In the genomic region with DNA sequence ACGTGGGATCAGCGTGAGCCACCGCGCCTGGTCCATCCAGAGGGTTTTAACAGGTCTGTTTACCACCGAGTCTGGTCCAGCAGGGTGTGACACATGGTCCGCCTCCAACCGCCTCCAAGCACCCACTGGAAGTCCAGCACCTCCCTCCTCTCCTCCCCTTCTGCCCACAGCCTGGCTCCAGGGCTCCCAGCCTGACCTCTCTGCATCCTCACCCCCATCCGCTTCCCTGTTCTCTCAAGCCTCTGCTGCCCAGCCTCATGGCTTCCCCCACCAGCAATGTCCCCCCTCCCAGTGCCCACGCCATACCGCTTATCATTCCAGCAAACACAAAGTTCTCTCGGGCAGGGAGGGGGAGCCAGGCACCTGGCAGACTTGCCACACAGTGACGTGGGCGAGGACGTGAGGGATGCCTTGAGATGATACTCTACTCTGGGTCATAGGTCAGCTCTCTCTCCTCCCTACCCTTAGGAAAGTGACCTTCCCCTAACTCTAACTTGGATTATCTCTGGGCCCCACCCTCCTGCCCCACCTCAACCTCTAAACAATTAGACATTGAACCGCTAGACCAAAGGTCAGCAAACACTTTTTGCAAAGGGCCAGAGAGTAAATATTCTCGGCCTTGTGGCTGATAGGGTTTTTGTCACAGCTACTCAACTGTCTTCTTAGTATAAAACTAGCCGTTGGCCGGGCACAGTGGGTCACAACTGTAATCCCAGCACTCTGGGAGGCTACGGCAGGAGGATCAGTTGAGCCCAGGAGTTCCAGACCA, we compare ENCODE assay signal across 15 cellular contexts. TPM values are rescaled to one million over a fixed set of nuclear protein-coding genes. Genes with fewer than 3 reads are reported as not detected.
DNase-seq lines count a peak whose midpoint lies in the region; ATAC-seq, FAIRE-seq and TF ChIP-seq lines count a peak whose summit lies in the region.
"Had no signal": no experiment of that assay in that cellular context is flagged by ENCODE, and none has a peak within 500 bp of the region (broad histone marks: within the 10 kb centered on the region; RNA-seq: fewer than 3 reads in every experiment).

No MANE protein-coding gene starts in this region.

- H3K4me3 Mint-ChIP-seq in CD8-positive, alpha-beta memory T cell: no peak overlapping the region
- H3K4me3 Mint-ChIP-seq in activated CD4-positive, alpha-beta T cell treated with anti-CD3 and anti-CD28 coated beads for 36 hours: no peak overlapping the region
- H3K4me3 Mint-ChIP-seq: activated CD4-positive, alpha-beta T cell treated with anti-CD3 and anti-CD28 coated beads, Interleukin-2, amount 10 ng/mL, durations not matched to agents 24 days and 14 days; memory B cell had no signal

- no peak overlapping the region for H3K9ac ChIP-seq in kidney (ENCODE audit: low read length in 2 of 2)
- H3K9ac ChIP-seq in rectal smooth muscle tissue (ENCODE audit: low read length): no peak overlapping the region

- H3K27ac Mint-ChIP-seq in CD8-positive, alpha-beta memory T cell: peak overlapping the region in 1 of 8 donors; percentile 94
- no peak overlapping the region for H3K27ac Mint-ChIP-seq in activated CD4-positive, alpha-beta T cell treated with anti-CD3 and anti-CD28 coated beads for 36 hours
- H3K27ac Mint-ChIP-seq: activated CD4-positive, alpha-beta T cell treated with anti-CD3 and anti-CD28 coated beads, Interleukin-2, amount 10 ng/mL, durations not matched to agents 24 days and 14 days; memory B cell had no signal

- H3K27me3 Mint-ChIP-seq in CD8-positive, alpha-beta memory T cell: peaks cover 2 to 6% of the 10 kb centered on the region in 2 donors
- no peaks in the 10 kb centered on the region for H3K27me3 Mint-ChIP-seq in activated CD4-positive, alpha-beta T cell treated with anti-CD3 and anti-CD28 coated beads for 36 hours
- H3K27me3 Mint-ChIP-seq: activated CD4-positive, alpha-beta T cell treated with anti-CD3 and anti-CD28 coated beads, Interleukin-2, amount 10 ng/mL, durations not matched to agents 24 days and 14 days had no signal

- POLR2A ChIA-PET in CD8-positive, alpha-beta memory T cell (lab: Charles Lee): no interaction called here
- POLR2A ChIA-PET in activated CD4-positive, alpha-beta T cell treated with anti-CD3 and anti-CD28 coated beads for 36 hours (lab: Charles Lee): no interaction called here

- peaks cover 12 to 15% (median 13%) of the 10 kb centered on the region in 3 donors for H3K4me1 Mint-ChIP-seq in CD8-positive, alpha-beta memory T cell
- H3K4me1 Mint-ChIP-seq in activated CD4-positive, alpha-beta T cell treated with anti-CD3 and anti-CD28 coated beads for 36 hours: peaks cover 12% of the 10 kb centered on the region

- CTCF ChIA-PET in CD8-positive, alpha-beta memory T cell (lab: Charles Lee): no interaction called here
- CTCF ChIA-PET in activated CD4-positive, alpha-beta T cell treated with anti-CD3 and anti-CD28 coated beads for 36 hours (lab: Charles Lee): interaction anchor here (0.7 kb wide), 1 partner anchor 99 kb away, joined by 3 read pairs; no protein-coding TSS in a partner anchor

- H3K36me3 Mint-ChIP-seq in CD8-positive, alpha-beta memory T cell: no peaks in the 10 kb centered on the region
- H3K36me3 Mint-ChIP-seq in activated CD4-positive, alpha-beta T cell treated with anti-CD3 and anti-CD28 coated beads for 36 hours (ENCODE audit: low read depth): no peaks in the 10 kb centered on the region
- H3K36me3 Mint-ChIP-seq: memory B cell had no signal

- H3K27ac ChIP-seq in kidney (ENCODE audit: low read depth in 2 of 2, low read length in 2 of 2): peak overlapping the region; percentile 9 to 60
- H3K27ac ChIP-seq in rectal smooth muscle tissue (ENCODE audit: low read depth, low read length): peak overlapping the region; percentile 76
- no peak overlapping the region for H3K27ac ChIP-seq in CD8-positive, alpha-beta memory T cell (ENCODE audit: low read depth, low read length)

- in situ Hi-C loops in Caki2 (cut with HindIII; ENCODE audit: low pct_unique_long_range_greater_than_20kb, low sequenced_read_pairs): no loop called here

- H3K9me3 Mint-ChIP-seq in CD8-positive, alpha-beta memory T cell: no peaks in the 10 kb centered on the region
- no peaks in the 10 kb centered on the region for H3K9me3 Mint-ChIP-seq in activated CD4-positive, alpha-beta T cell treated with anti-CD3 and anti-CD28 coated beads for 36 hours (ENCODE audit: low read depth)
- H3K9me3 Mint-ChIP-seq: activated CD4-positive, alpha-beta T cell treated with anti-CD3 and anti-CD28 coated beads, Interleukin-2, amount 10 ng/mL, durations not matched to agents 24 days and 14 days; memory B cell had no signal

- no peaks in the 10 kb centered on the region for H3K9me3 ChIP-seq in kidney (ENCODE audit: control insufficient read depth in 1 of 2, low read length in 2 of 2)
- no peaks in the 10 kb centered on the region for H3K9me3 ChIP-seq in CD8-positive, alpha-beta memory T cell (ENCODE audit: low read length)

- H3K4me3 ChIP-seq in kidney (ENCODE audit: low read length in 2 of 2) (no peak overlapping the region), rectal smooth muscle tissue (ENCODE audit: low read length) (no peak overlapping the region)
- no peak overlapping the region for H3K4me3 ChIP-seq in CD8-positive, alpha-beta memory T cell (ENCODE audit: low read length)

- TF ChIP-seq CTCF in kidney (IDR thresholded peaks at IDR 0.05; ENCODE audit: borderline replicate concordance, extremely low read depth, insufficient read depth): no peak

- no peak for ATAC-seq in HG03469 (IDR thresholded peaks at IDR 0.05; ENCODE audit: unreplicated experiment)
- no peak for ATAC-seq in activated CD4-positive, alpha-beta T cell treated with anti-CD3 and anti-CD28 coated beads for 36 hours

- DNase-seq in Caki2 (ENCODE audit: low read depth) (peak; percentile 61), astrocyte of the hippocampus (ENCODE audit: low read depth, low spot score) (peak; percentile 49), kidney (no peak)
- no peak for DNase-seq in stimulated activated CD4-positive, alpha-beta T cell treated with anti-CD3 and anti-CD28 coated beads, Interleukin-15, amount 100 ng/mL, for 24 hours
- no peak for DNase-seq in CD8-positive, alpha-beta memory T cell
- no peak for DNase-seq in activated CD4-positive, alpha-beta T cell treated with anti-CD3 and anti-CD28 coated beads for 36 hours
- DNase-seq: activated CD4-positive, alpha-beta T cell treated with anti-CD3 and anti-CD28 coated beads, Interleukin-2, amount 10 ng/mL, durations not matched to agents 24 days and 14 days; NCI-H2029 treated with DMSO at 0.1 percent for 48 hours had no signal

- H3K4me1 ChIP-seq in kidney (ENCODE audit: control insufficient read depth in 1 of 2, insufficient read depth in 1 of 2, low read depth in 1 of 2, low read length in 2 of 2): peaks cover 44 to 49% of the 10 kb centered on the region in 2 donors
- H3K4me1 ChIP-seq in rectal smooth muscle tissue (ENCODE audit: control insufficient read depth, insufficient read depth, low read length): peaks cover 72% of the 10 kb centered on the region
- no peaks in the 10 kb centered on the region for H3K4me1 ChIP-seq in CD8-positive, alpha-beta memory T cell (ENCODE audit: insufficient read depth, low read length)

- intact Hi-C loops in kidney (cut with DNase I): no loop called here
- intact Hi-C loops in activated CD4-positive, alpha-beta T cell treated with anti-CD3 and anti-CD28 coated beads for 36 hours (cut with DNase I, micrococcal nuclease): no loop called here

- H3K36me3 ChIP-seq in kidney (ENCODE audit: control insufficient read depth in 1 of 2, insufficient read depth in 2 of 2, low read length in 2 of 2): peaks cover 0 to 5% of the 10 kb centered on the region in 2 donors
- peaks cover 7% of the 10 kb centered on the region for H3K36me3 ChIP-seq in rectal smooth muscle tissue (ENCODE audit: control insufficient read depth, insufficient read depth, low read length)
- H3K36me3 ChIP-seq in CD8-positive, alpha-beta memory T cell (ENCODE audit: insufficient read depth, low read length): no peaks in the 10 kb centered on the region

- H3K27me3 ChIP-seq in rectal smooth muscle tissue (ENCODE audit: control insufficient read depth, insufficient read depth, low read length): no peaks in the 10 kb centered on the region
- H3K27me3 ChIP-seq in CD8-positive, alpha-beta memory T cell (ENCODE audit: insufficient read depth, low read length, poor library complexity, severe bottlenecking): no peaks in the 10 kb centered on the region

- FAIRE-seq in kidney (lab: Jason Lieb, UNC): no peak

RNA-seq across cellular contexts. Expression of a gene that starts 23.1 kb away (rescaled TPM):
- 50.8 and 54.9 TPM in 2 replicates for total RNA-seq in Caki2 (2014; rRNA removed; shearing (Covaris generic); ENCODE audit: low replicate concordance)
- total RNA-seq in kidney: 76.9 TPM
- polyA plus RNA-seq in kidney (ENCODE audit: insufficient read depth, low read depth, low replicate concordance): 26.2 TPM
- total RNA-seq in CD8-positive, alpha-beta memory T cell: under 1 TPM; 0.47 to 0.55 TPM
- polyA plus RNA-seq in CD8-positive, alpha-beta memory T cell: 0.29 TPM
- total RNA-seq in activated CD4-positive, alpha-beta T cell treated with anti-CD3 and anti-CD28 coated beads for 36 hours: under 1 TPM; 0.87 to 0.91 TPM

RNA-seq across cellular contexts. Expression of a gene that starts 27.0 kb away (rescaled TPM):
- total RNA-seq in Caki2 (2014; rRNA removed; shearing (Covaris generic); ENCODE audit: low replicate concordance): not detected in 2 replicates
- total RNA-seq in kidney: not detected
- not detected for polyA plus RNA-seq in kidney (ENCODE audit: insufficient read depth, low read depth, low replicate concordance)
- total RNA-seq in CD8-positive, alpha-beta memory T cell: not detected
- not detected for polyA plus RNA-seq in CD8-positive, alpha-beta memory T cell
- total RNA-seq in activated CD4-positive, alpha-beta T cell treated with anti-CD3 and anti-CD28 coated beads for 36 hours: not detected
- total RNA-seq: activated CD4-positive, alpha-beta T cell treated with anti-CD3 and anti-CD28 coated beads, Interleukin-2, amount 10 ng/mL, durations not matched to agents 24 days and 14 days; epithelial cell of proximal tubule; RPMI7951; subcutaneous adipose tissue had no signal
- polyA plus RNA-seq: AG04450 had no signal

Comparison
In these comparisons a context has a peak if more than half of its experiments do, and no peak if none do; other contexts are left out.
1. DNase-seq: peak in Caki2 (single experiment) and astrocyte of the hippocampus (single experiment); none in kidney (single experiment), stimulated activated CD4-positive, alpha-beta T cell treated with anti-CD3 and anti-CD28 coated beads, Interleukin-15, amount 100 ng/mL, for 24 hours (single experiment), CD8-positive, alpha-beta memory T cell (0 of 5) and activated CD4-positive, alpha-beta T cell treated with anti-CD3 and anti-CD28 coated beads for 36 hours (single experiment).
2. RNA of a gene that starts 23.1 kb away (total RNA-seq): 76.9 TPM in kidney (single experiment) and 50.8 to 54.9 TPM in Caki2; 0.87 to 0.91 TPM in activated CD4-positive, alpha-beta T cell treated with anti-CD3 and anti-CD28 coated beads for 36 hours and 0.47 to 0.55 TPM in CD8-positive, alpha-beta memory T cell; every median in the first group is over 10 times any median in the second.